16 cellular contexts compared by ENCODE assay signal in genomic region chr13:38577048-38577447, GRCh38.
DNase-seq lines count a peak whose midpoint lies in the region; ATAC-seq, FAIRE-seq and TF ChIP-seq lines count a peak whose summit lies in the region.
"Had no signal": no experiment of that assay in that cellular context is flagged by ENCODE, and none has a peak within 500 bp of the region (broad histone marks: within the 10 kb centered on the region; RNA-seq: fewer than 3 reads in every experiment).

No MANE protein-coding gene starts in this region.

- no peaks in the 10 kb centered on the region for H3K4me1 ChIP-seq in K562 (replicated peaks in 1 of 2; ENCODE audit: control insufficient read depth in 2 of 2, insufficient read depth in 2 of 2, low read length in 2 of 2)
- H3K4me1 ChIP-seq in left lung: no peaks in the 10 kb centered on the region

- H4K20me1 ChIP-seq in K562 (replicated peaks; ENCODE audit: control insufficient read depth, insufficient read depth, low read length): no peaks in the 10 kb centered on the region

- POLR2A ChIA-PET in K562 (lab: Yijun Ruan, JAX): no interaction called here

- no peak for FAIRE-seq in K562 (lab: Jason Lieb, UNC)
- no peak for FAIRE-seq in GM19239 (lab: Jason Lieb, UNC)
- FAIRE-seq: small intestine had no signal

- no peak for TF ChIP-seq EP300 in K562 (IDR thresholded peaks at IDR 0.05; ENCODE audit: low read length)

- H3K9me1 ChIP-seq in K562 (ENCODE audit: control insufficient read depth, insufficient read depth, low read length): no peaks in the 10 kb centered on the region

- 5% methylated on average over 2 of the region's 3 CpGs for WGBS in K562 (ENCODE audit: insufficient coverage, low coverage, missing lambda C conversion rate)

- TF ChIP-seq CTCF in K562 (IDR thresholded peaks at IDR 0.05 in 2 of 3, conservative IDR thresholded peaks at IDR 0.05 in 1 of 3; ENCODE audit: insufficient read depth in 2 of 3, low read depth in 1 of 3, low read length in 3 of 3) (no peak), left lung (IDR thresholded peaks at IDR 0.05) (no peak)

- TF ChIP-seq RAD21 in K562 (CRISPR knock-in tag; conservative IDR thresholded peaks at IDR 0.05 in 1 of 2, IDR thresholded peaks at IDR 0.05 in 1 of 2): no peak

- ATAC-seq in HG02798 (IDR thresholded peaks at IDR 0.05; ENCODE audit: poor library complexity, unreplicated experiment) (peak; percentile 36), K562 (no peak), left lung (peak; percentile 89), HG02973 (IDR thresholded peaks at IDR 0.05; ENCODE audit: unreplicated experiment) (no peak)
- ATAC-seq: HCT116, mucosa of descending colon had no signal

- no TSS peak for BruUV-seq in K562 (replicated peaks; lab: Mats Ljungman, UMichigan)

- H3K4me2 ChIP-seq in K562 (ENCODE audit: insufficient read depth, low read length): no peak overlapping the region

- CTCF ChIA-PET in K562 (lab: Yijun Ruan, JAX; ENCODE audit: low intra/inter-chr PET ratio): no interaction called here

- H3K36me3 ChIP-seq in K562 (ENCODE audit: control insufficient read depth, insufficient read depth, low read length) (no peaks in the 10 kb centered on the region), left lung (no peaks in the 10 kb centered on the region)

- no peak overlapping the region for H2AFZ ChIP-seq in K562 (ENCODE audit: low read depth, low read length)

- H3K27ac ChIP-seq in K562 (ENCODE audit: extremely low read depth, low read depth, low read length) (no peak overlapping the region), left lung (no peak overlapping the region)
- H3K27ac ChIP-seq: HL-60, SK-N-MC had no signal

- in situ Hi-C loops in K562 (cut with MboI): loop anchor here (25.0 kb wide), 1 partner anchor 1465 kb away; the partner anchor contains the start of gene CSNK1A1L

- H3K9me3 ChIP-seq in K562 (replicated peaks; ENCODE audit: control insufficient read depth, insufficient read depth, low read depth, low read length): no peaks in the 10 kb centered on the region
- no peaks in the 10 kb centered on the region for H3K9me3 ChIP-seq in left lung
- H3K9me3 ChIP-seq: mucosa of descending colon had no signal

- TF ChIP-seq POLR2A in K562 (conservative IDR thresholded peaks at IDR 0.05): no peak

- no peaks in the 10 kb centered on the region for H3K27me3 ChIP-seq in K562 (ENCODE audit: control insufficient read depth in 2 of 2, insufficient read depth in 2 of 2, low read length in 2 of 2)
- H3K27me3 ChIP-seq in left lung: no peaks in the 10 kb centered on the region

- H3K79me2 ChIP-seq in K562 (ENCODE audit: control insufficient read depth, insufficient read depth, low read length): no peaks in the 10 kb centered on the region

- DNase-seq in AG20443 (ENCODE audit: low spot score) (peak; percentile 16), K562 (ENCODE audit: extremely low read depth in 1 of 4, low spot score in 3 of 4) (peak in 1 of 4 experiments; percentile 1), left lung (no peak), AML-193 (lab: John Stamatoyannopoulos, UW) (no peak), NCI-H446 treated with DMSO at 0.1 percent for 48 hours (lab: John Stamatoyannopoulos, UW) (no peak), GM19239 (ENCODE audit: insufficient read length, low spot score) (no peak)
- DNase-seq: immature natural killer cell; mucosa of descending colon; NCI-H2029 treated with DMSO at 0.1 percent for 48 hours; small intestine; stimulated activated naive CD4-positive, alpha-beta T cell treated with Interleukin-2 at 50 U/mL for 16 hours had no signal

- no peak overlapping the region for H3K9ac ChIP-seq in K562 (ENCODE audit: insufficient read depth in 1 of 2, low read depth in 2 of 2, low read length in 2 of 2)

- H3K4me3 ChIP-seq in K562: no peak overlapping the region
- no peak overlapping the region for H3K4me3 ChIP-seq in left lung
- H3K4me3 ChIP-seq: mucosa of descending colon, SK-N-MC had no signal

- intact Hi-C loops in K562 (cut with micrococcal nuclease): no loop called here
- intact Hi-C loops in left lung (cut with DNase I): no loop called here

TF ChIP-seq in K562, 482 proteins besides CTCF, POLR2A, EP300 and RAD21:
- TF ChIP-seq MAFG (tag; conservative IDR thresholded peaks at IDR 0.05) (0 out of 2 replicates have a peak, but pooled peaks have one; percentile 19), MAFK (IDR thresholded peaks at IDR 0.05; ENCODE audit: low read length) (peak; percentile 35; the same call in 1 of the 2 replicates)
- TF ChIP-seq, protein P1, sequence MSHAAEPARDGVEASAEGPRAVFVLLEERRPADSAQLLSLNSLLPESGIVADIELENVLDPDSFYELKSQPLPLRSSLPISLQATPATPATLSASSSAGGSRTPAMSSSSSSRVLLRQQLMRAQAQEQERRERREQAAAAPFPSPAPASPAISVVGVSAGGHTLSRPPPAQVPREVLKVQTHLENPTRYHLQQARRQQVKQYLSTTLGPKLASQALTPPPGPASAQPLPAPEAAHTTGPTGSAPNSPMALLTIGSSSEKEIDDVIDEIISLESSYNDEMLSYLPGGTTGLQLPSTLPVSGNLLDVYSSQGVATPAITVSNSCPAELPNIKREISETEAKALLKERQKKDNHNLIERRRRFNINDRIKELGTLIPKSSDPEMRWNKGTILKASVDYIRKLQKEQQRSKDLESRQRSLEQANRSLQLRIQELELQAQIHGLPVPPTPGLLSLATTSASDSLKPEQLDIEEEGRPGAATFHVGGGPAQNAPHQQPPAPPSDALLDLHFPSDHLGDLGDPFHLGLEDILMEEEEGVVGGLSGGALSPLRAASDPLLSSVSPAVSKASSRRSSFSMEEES (CRISPR knock-in tag; IDR thresholded peaks at IDR 0.05): no peak

Comparison
In these comparisons a context has a peak if more than half of its experiments do, and no peak if none do; other contexts are left out.
1. ATAC-seq: peak in HG02798 (single experiment) and left lung (single experiment); none in K562 (single experiment) and HG02973 (single experiment).